Comparison of ENCODE assay signal across 8 cellular contexts in the genomic region with DNA sequence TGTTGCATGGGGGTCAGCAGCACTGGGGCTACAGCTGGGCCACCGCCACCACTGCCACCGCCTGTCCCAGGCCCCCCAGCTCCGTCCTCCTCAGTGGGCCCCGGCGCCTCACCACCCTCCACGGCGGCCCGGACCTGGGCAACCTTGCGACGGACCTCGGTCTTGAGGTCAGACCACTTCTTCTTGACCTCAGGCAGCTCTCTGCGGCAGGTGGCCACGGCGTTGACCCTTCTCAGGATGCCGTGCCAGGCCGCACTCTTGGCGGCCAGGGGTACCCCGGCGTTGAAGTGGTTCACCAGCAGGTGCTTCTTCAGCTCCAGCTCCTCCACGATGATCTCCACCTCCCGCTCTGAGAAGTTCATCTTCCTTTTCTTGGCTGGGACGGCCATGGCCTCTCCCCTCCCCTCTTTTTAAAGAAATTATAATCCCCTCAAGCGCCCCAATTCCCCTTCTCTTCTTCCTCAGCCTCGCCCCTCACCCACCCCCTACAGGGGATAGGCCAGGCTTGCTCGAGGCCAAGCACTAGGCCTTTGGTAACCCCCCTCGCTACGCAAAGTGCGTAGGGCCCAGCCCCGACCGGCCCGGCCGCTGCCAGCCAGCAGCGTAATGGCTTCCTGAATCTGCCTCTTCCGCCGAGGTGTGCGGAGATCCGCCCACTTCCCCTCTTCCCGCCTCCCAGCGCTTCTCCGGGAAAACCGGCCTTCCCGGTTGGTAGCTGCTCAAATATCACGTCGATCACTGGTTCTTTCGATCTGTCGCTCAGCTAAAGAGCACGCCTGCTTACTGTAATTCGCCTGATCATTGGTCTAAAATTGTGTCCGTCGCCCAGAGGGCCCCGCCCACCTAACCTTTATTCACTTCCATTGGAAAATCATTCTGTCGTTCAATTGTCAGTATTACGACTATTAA. TPM values are rescaled to one million over a fixed set of nuclear protein-coding genes. Genes with fewer than 3 reads are reported as not detected.
DNase-seq lines count a peak whose midpoint lies in the region; ATAC-seq, FAIRE-seq and TF ChIP-seq lines count a peak whose summit lies in the region.

A gene with protein sequence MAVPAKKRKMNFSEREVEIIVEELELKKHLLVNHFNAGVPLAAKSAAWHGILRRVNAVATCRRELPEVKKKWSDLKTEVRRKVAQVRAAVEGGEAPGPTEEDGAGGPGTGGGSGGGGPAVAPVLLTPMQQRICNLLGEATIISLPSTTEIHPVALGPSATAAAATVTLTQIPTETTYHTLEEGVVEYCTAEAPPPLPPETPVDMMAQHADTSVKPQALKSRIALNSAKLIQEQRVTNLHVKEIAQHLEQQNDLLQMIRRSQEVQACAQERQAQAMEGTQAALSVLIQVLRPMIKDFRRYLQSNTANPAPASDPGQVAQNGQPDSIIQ (minus strand): TSS at position 608 of the 909 bp plus-strand sequence. CDS start 219 bp downstream, at position 389.

- DNase-seq in GM12892 (ENCODE audit: insufficient read length) = peak; percentile 92
- peak; percentile 97 for DNase-seq in NCI-H146 (lab: John Stamatoyannopoulos, UW)
- DNase-seq in amniotic epithelial cell (ENCODE audit: low read depth) = peak; percentile 100
- peak; percentile 95 for DNase-seq in left cardiac atrium
- DNase-seq in posterior vena cava (ENCODE audit: low spot score) = peak; percentile 99
- DNase-seq in ureter (ENCODE audit: low spot score) = peak; percentile 98

- peak; percentile 57 for ATAC-seq in HG02852 (IDR thresholded peaks at IDR 0.05; ENCODE audit: unreplicated experiment)
- peak; percentile 84 to 87 for ATAC-seq in left cardiac atrium

- intact Hi-C loops in T-helper 1 cell treated with Interleukin-12 subunit alpha and Interleukin-12 subunit beta and Interleukin-4 antibody, amounts not matched to agents 30 ng/mL and 1 ng/mL, for 36 hours (cut with micrococcal nuclease) = loop anchor here (1.0 to 5.0 kb wide), 28 partner anchors 17 to 1014 kb away; partner anchors contain the start of genes BBLN, DNM1, DOLK and DOLPP1
- intact Hi-C loops in left cardiac atrium (cut with DNase I) = no loop called here
- intact Hi-C loops in posterior vena cava (cut with DNase I) = no loop called here

- peak; percentile 93 for FAIRE-seq in GM12892 (lab: Jason Lieb, UNC)

- no peak for TF ChIP-seq POLR2A in GM12892 (IDR thresholded peaks at IDR 0.05; ENCODE audit: low read depth, low read length)

RNA-seq across cellular contexts. Expression of the gene that starts here (rescaled TPM):
- polyA plus RNA-seq in GM12892 (2012; ENCODE audit: missing spikeins) = 6.5 TPM
- total RNA-seq in T-helper 1 cell treated with Interleukin-12 subunit alpha and Interleukin-12 subunit beta and Interleukin-4 antibody, amounts not matched to agents 30 ng/mL and 1 ng/mL, for 36 hours = 12.6 and 13.8 TPM in 2 replicates
- total RNA-seq in left cardiac atrium (1 to 10 TPM; 5.8 to 6.1 TPM), posterior vena cava (1 to 10 TPM; 6.0 to 7.1 TPM), ureter (6.9 TPM)

Comparison
In these comparisons a context has a peak if more than half of its experiments do, and no peak if none do; other contexts are left out.
1. Peak in every context shown above with its lines: DNase-seq and ATAC-seq.